Comparison of ENCODE assay signal across 28 cellular contexts in genomic region chr3:16137044-16137443, GRCh38. TPM values are rescaled to one million over a fixed set of nuclear protein-coding genes. Genes with fewer than 3 reads are reported as not detected.
DNase-seq lines count a peak whose midpoint lies in the region; TF ChIP-seq lines count a peak whose summit lies in the region.
"Had no signal": no experiment of that assay in that cellular context is flagged by ENCODE, and none has a peak within 500 bp of the region (broad histone marks: within the 10 kb centered on the region; RNA-seq: fewer than 3 reads in every experiment).

No MANE protein-coding gene starts in this region.

- DNase-seq in GM23248 (peak; percentile 27), coronary artery (ENCODE audit: low spot score) (peak; percentile 7), osteoblast (ENCODE audit: insufficient read length, low spot score, missing footprints) (no peak), suprapubic skin (ENCODE audit: low spot score in 2 of 2) (no peak), HAP-1 (ENCODE audit: low spot score in 2 of 2) (no peak), medulla oblongata (ENCODE audit: extremely low spot score) (no peak), lower leg skin (ENCODE audit: low spot score in 2 of 2) (no peak)
- DNase-seq in activated naive CD4-positive, alpha-beta T cell treated with anti-CD3 and anti-CD28 coated beads for 36 hours = no peak
- DNase-seq: activated CD4-positive, alpha-beta T cell treated with anti-CD3 and anti-CD28 coated beads, Interleukin-2, amount 50 U/mL, for 48 hours; activated CD4-positive, CD25-positive, alpha-beta regulatory T cell treated with anti-CD3 and anti-CD28 coated beads, Interleukin-2, amount 50 U/mL, for 72 hours; activated naive CD4-positive, alpha-beta T cell; activated T-cell treated with anti-CD3 and anti-CD28 coated beads, Interleukin-2, amount 50 U/mL, for 72 hours; CD4-positive, alpha-beta T cell; cerebellar nuclear complex; dorsolateral prefrontal cortex; H9; hypothalamus; left colon; mesendoderm; NCI-H1048; NCI-H446; NCI-H748 treated with DMSO at 0.1 percent for 48 hours; SHP77; stimulated activated CD4-positive, alpha-beta T cell treated with anti-CD3 and anti-CD28 coated beads, Interleukin-15, amount 100 ng/mL, for 24 hours; stimulated activated CD4-positive, alpha-beta T cell treated with anti-CD3 and anti-CD28 coated beads, Interleukin-4, amount 100 ng/mL, for 4 hours; T-helper 2 cell had no signal

- TF ChIP-seq POLR2A in suprapubic skin (IDR thresholded peaks at IDR 0.05) = no peak
- TF ChIP-seq POLR2A in lower leg skin (IDR thresholded peaks at IDR 0.05) = no peak

- TF ChIP-seq CTCF in coronary artery (IDR thresholded peaks at IDR 0.05) = no peak
- TF ChIP-seq CTCF in osteoblast (IDR thresholded peaks at IDR 0.05; ENCODE audit: extremely low read depth, low read depth, low read length) = no peak
- no peak for TF ChIP-seq CTCF in suprapubic skin (IDR thresholded peaks at IDR 0.05)
- TF ChIP-seq CTCF in lower leg skin (IDR thresholded peaks at IDR 0.05) = no peak

- H3K27me3 Mint-ChIP-seq in activated naive CD4-positive, alpha-beta T cell treated with anti-CD3 and anti-CD28 coated beads for 36 hours (ENCODE audit: low read depth) = no peaks in the 10 kb centered on the region
- H3K27me3 Mint-ChIP-seq: CD4-positive, alpha-beta T cell had no signal

- intact Hi-C loops in lower leg skin (cut with DNase I; ENCODE audit: low total_unique reads) = no loop called here
- intact Hi-C loops in activated naive CD4-positive, alpha-beta T cell treated with anti-CD3 and anti-CD28 coated beads for 36 hours (cut with micrococcal nuclease) = no loop called here

- peaks cover 4% of the 10 kb centered on the region for H3K9me3 Mint-ChIP-seq in activated naive CD4-positive, alpha-beta T cell treated with anti-CD3 and anti-CD28 coated beads for 36 hours

- H3K9me2 ChIP-seq in GM23248 (ENCODE audit: insufficient read depth) = no peaks in the 10 kb centered on the region

- no peaks in the 10 kb centered on the region for H3K36me3 Mint-ChIP-seq in activated naive CD4-positive, alpha-beta T cell treated with anti-CD3 and anti-CD28 coated beads for 36 hours (ENCODE audit: low read depth)

- H3K4me3 ChIP-seq in GM23248 (no peak overlapping the region), coronary artery (no peak overlapping the region), osteoblast (ENCODE audit: insufficient read depth, low read length) (no peak overlapping the region), suprapubic skin (no peak overlapping the region), HAP-1 (no peak overlapping the region), lower leg skin (ENCODE audit: low read depth, poor library complexity, severe bottlenecking) (no peak overlapping the region)
- H3K4me3 ChIP-seq: dorsolateral prefrontal cortex had no signal

- no peak for TF ChIP-seq EP300 in suprapubic skin (IDR thresholded peaks at IDR 0.05)

- no peaks in the 10 kb centered on the region for H3K79me2 ChIP-seq in GM23248 (ENCODE audit: insufficient read depth)
- H3K79me2 ChIP-seq in osteoblast (ENCODE audit: insufficient read depth, low read length) = no peaks in the 10 kb centered on the region

- H3K4me1 ChIP-seq in GM23248 (ENCODE audit: insufficient read depth) (peaks cover 40% of the 10 kb centered on the region), osteoblast (ENCODE audit: insufficient read depth, low read length) (peaks cover 38% of the 10 kb centered on the region), suprapubic skin (peaks cover 36% of the 10 kb centered on the region), HAP-1 (no peaks in the 10 kb centered on the region)

- H2AFZ ChIP-seq in GM23248 (peak overlapping the region; percentile 5; the same call in 1 of the 2 replicates), osteoblast (ENCODE audit: low read length) (no peak overlapping the region)

- H3K9me3 ChIP-seq in GM23248 (ENCODE audit: low read depth) (no peaks in the 10 kb centered on the region), osteoblast (ENCODE audit: low read depth, low read length) (peaks cover 2% of the 10 kb centered on the region), suprapubic skin (no peaks in the 10 kb centered on the region), HAP-1 (no peaks in the 10 kb centered on the region)

- CTCF ChIA-PET in activated naive CD4-positive, alpha-beta T cell treated with anti-CD3 and anti-CD28 coated beads for 36 hours (lab: Charles Lee) = interaction anchor here (0.8 kb wide), 1 partner anchor 88 kb away, joined by 3 read pairs; no protein-coding TSS in a partner anchor

- in situ Hi-C loops in GM23248 (cut with MboI) (no loop called here), HAP-1 (cut with MboI; ENCODE audit: low sequenced_read_pairs) (no loop called here)

- no peak overlapping the region for H3K4me3 Mint-ChIP-seq in activated naive CD4-positive, alpha-beta T cell treated with anti-CD3 and anti-CD28 coated beads for 36 hours
- H3K4me3 Mint-ChIP-seq: activated T-cell treated with anti-CD3 and anti-CD28 coated beads, Interleukin-2, amount 50 U/mL, for 72 hours; CD4-positive, alpha-beta T cell; H9; IgD-negative memory B cell had no signal

- H3K27me3 ChIP-seq in GM23248 (replicated peaks; ENCODE audit: insufficient read depth) = no peaks in the 10 kb centered on the region
- no peaks in the 10 kb centered on the region for H3K27me3 ChIP-seq in osteoblast (ENCODE audit: insufficient read depth, low read length)
- H3K27me3 ChIP-seq in suprapubic skin = no peaks in the 10 kb centered on the region
- no peaks in the 10 kb centered on the region for H3K27me3 ChIP-seq in HAP-1 (ENCODE audit: low read depth)
- H3K27me3 ChIP-seq: dorsolateral prefrontal cortex had no signal

- 100% methylated on average over 1 of the region's 1 CpG for WGBS in GM23248 (ENCODE audit: low coverage in 1 of 2, low lambda C conversion rate in 2 of 2, missing lambda C conversion rate in 2 of 2), 2 experiments
- WGBS in suprapubic skin = 100% methylated on average over 1 of the region's 1 CpG
- 67 to 87% methylated on average over 1 of the region's 1 CpG for WGBS in lower leg skin, 2 donors

- no peak overlapping the region for H3K27ac Mint-ChIP-seq in activated naive CD4-positive, alpha-beta T cell treated with anti-CD3 and anti-CD28 coated beads for 36 hours
- H3K27ac Mint-ChIP-seq: activated T-cell treated with anti-CD3 and anti-CD28 coated beads, Interleukin-2, amount 50 U/mL, for 72 hours; CD4-positive, alpha-beta T cell; H9; IgD-negative memory B cell had no signal

- no peak overlapping the region for H3K9ac ChIP-seq in GM23248

- no peak overlapping the region for H3K4me2 ChIP-seq in GM23248 (ENCODE audit: unreplicated experiment)
- no peak overlapping the region for H3K4me2 ChIP-seq in osteoblast (ENCODE audit: insufficient read depth, low read length)

- H3K36me3 ChIP-seq in GM23248 (ENCODE audit: low read depth) (no peaks in the 10 kb centered on the region), osteoblast (ENCODE audit: insufficient read depth, low read length) (no peaks in the 10 kb centered on the region), suprapubic skin (no peaks in the 10 kb centered on the region), HAP-1 (replicated peaks) (no peaks in the 10 kb centered on the region)

- no peaks in the 10 kb centered on the region for H3K4me1 Mint-ChIP-seq in activated naive CD4-positive, alpha-beta T cell treated with anti-CD3 and anti-CD28 coated beads for 36 hours (ENCODE audit: low read depth)
- H3K4me1 Mint-ChIP-seq: IgD-negative memory B cell had no signal

- peaks cover 30% of the 10 kb centered on the region for H3F3A ChIP-seq in GM23248 (ENCODE audit: insufficient read depth)

- H3K27ac ChIP-seq in GM23248 (peak overlapping the region; percentile 45; the same call in 1 of the 2 replicates), coronary artery (peak overlapping the region in 1 of 2 donors; percentile 86), osteoblast (ENCODE audit: low read depth, low read length) (peak overlapping the region; percentile 72), suprapubic skin (peak overlapping the region; percentile 68)

- no peaks in the 10 kb centered on the region for H4K20me1 ChIP-seq in GM23248 (ENCODE audit: insufficient read depth)
- H4K20me1 ChIP-seq in osteoblast (ENCODE audit: insufficient read depth, low read length) = no peaks in the 10 kb centered on the region

RNA-seq across cellular contexts. Expression of gene GALNT15, which starts 37.4 kb away (rescaled TPM):
- 11.7 and 12.9 TPM in 2 replicates for total RNA-seq in GM23248 (2014; rRNA removed; shearing (Covaris generic))
- polyA plus RNA-seq in GM23248 (2016; fragmentation: Nextera tagmentation; extraction: Ambion mirVana) = 9.9 and 10.7 TPM in 2 replicates
- total RNA-seq in osteoblast = 6.5 and 7.1 TPM in 2 replicates
- 100 to 1,000 TPM in 1 of 4 donors, 10 to 100 TPM in 3; 15.5 to 113 (median 49.1) TPM for total RNA-seq in suprapubic skin
- total RNA-seq in lower leg skin = 100 to 1,000 TPM in 1 of 4 donors, 10 to 100 TPM in 3; 75.3 to 133 (median 84.5) TPM
- total RNA-seq in activated naive CD4-positive, alpha-beta T cell treated with anti-CD3 and anti-CD28 coated beads for 36 hours = not detected
- total RNA-seq: A673; CD4-positive, alpha-beta T cell had no signal
- polyA plus RNA-seq: IgD-negative memory B cell had no signal

Comparison
In these comparisons a context has a peak if more than half of its experiments do, and no peak if none do; other contexts are left out.
1. DNase-seq: peak in GM23248 (single experiment) and coronary artery (single experiment); none in osteoblast (single experiment), suprapubic skin (0 of 2), HAP-1 (0 of 2), medulla oblongata (single experiment), lower leg skin (0 of 2) and activated naive CD4-positive, alpha-beta T cell treated with anti-CD3 and anti-CD28 coated beads for 36 hours (single experiment).